1 cellular context compared by ENCODE assay signal in genomic region chr3:11226042-11226370, GRCh38.
TF ChIP-seq lines count a peak whose summit lies in the region.

No MANE protein-coding gene starts in this region.

TF ChIP-seq in SK-N-SH treated with all-trans-retinoic acid at 6 μM for 48 hours, 23 proteins besides CTCF, POLR2A, EP300 and RAD21 (continued from another document):
- TF ChIP-seq, protein P1, sequence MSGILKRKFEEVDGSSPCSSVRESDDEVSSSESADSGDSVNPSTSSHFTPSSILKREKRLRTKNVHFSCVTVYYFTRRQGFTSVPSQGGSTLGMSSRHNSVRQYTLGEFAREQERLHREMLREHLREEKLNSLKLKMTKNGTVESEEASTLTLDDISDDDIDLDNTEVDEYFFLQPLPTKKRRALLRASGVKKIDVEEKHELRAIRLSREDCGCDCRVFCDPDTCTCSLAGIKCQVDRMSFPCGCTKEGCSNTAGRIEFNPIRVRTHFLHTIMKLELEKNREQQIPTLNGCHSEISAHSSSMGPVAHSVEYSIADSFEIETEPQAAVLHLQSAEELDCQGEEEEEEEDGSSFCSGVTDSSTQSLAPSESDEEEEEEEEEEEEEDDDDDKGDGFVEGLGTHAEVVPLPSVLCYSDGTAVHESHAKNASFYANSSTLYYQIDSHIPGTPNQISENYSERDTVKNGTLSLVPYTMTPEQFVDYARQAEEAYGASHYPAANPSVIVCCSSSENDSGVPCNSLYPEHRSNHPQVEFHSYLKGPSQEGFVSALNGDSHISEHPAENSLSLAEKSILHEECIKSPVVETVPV (CRISPR knock-in tag; IDR thresholded peaks at IDR 0.05): no peak
- TF ChIP-seq PPARA (CRISPR knock-in tag; IDR thresholded peaks at IDR 0.05; ENCODE audit: borderline replicate concordance): no peak
